In the genomic region with DNA sequence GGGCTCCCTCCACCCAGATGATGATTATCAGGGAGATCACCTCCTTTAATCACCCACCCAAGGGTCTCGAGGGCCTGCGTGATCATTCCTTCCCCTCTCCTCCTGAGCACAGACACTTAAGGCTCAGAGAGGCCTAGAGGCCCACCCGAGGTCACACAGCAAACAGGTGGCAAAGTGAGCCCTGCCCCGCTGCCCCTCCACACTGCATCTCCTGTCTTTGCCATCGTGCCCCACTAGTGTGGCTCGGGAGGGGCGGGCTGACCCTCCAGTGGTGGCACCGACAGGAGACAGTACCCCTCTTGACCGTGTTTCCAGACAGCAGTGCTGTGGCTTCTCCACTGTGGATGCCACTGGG, we compare ENCODE assay signal across 16 cellular contexts. TPM values are rescaled to one million over a fixed set of nuclear protein-coding genes. Genes with fewer than 3 reads are reported as not detected.
DNase-seq lines count a peak whose midpoint lies in the region; ATAC-seq and TF ChIP-seq lines count a peak whose summit lies in the region.
"Had no signal": no experiment of that assay in that cellular context is flagged by ENCODE, and none has a peak within 500 bp of the region (broad histone marks: within the 10 kb centered on the region; RNA-seq: fewer than 3 reads in every experiment).

No MANE protein-coding gene starts in this region.

- CTCF ChIA-PET in Caco-2 (lab: Charles Lee), result no interaction called here

- H3K4me1 Mint-ChIP-seq in Caco-2 (ENCODE audit: low read depth, unreplicated experiment), result peaks cover 6% of the 10 kb centered on the region

- TF ChIP-seq CTCF in Caco-2 (IDR thresholded peaks at IDR 0.05; ENCODE audit: insufficient read depth in 1 of 2, low read depth in 1 of 2, low read length in 1 of 2, severe bottlenecking in 1 of 2, unreplicated experiment in 1 of 2) (no peak), right atrium auricular region (IDR thresholded peaks at IDR 0.05) (no peak)

- no peaks in the 10 kb centered on the region for H3K36me3 Mint-ChIP-seq in Caco-2 (ENCODE audit: insufficient read depth, unreplicated experiment)
- H3K36me3 Mint-ChIP-seq: activated naive CD4-positive, alpha-beta T cell treated with anti-CD3 and anti-CD28 coated beads, Interleukin-2, amount 50 U/mL, for 72 hours had no signal

- DNase-seq in Caco-2 (no peak), SJCRH30 (no peak), right atrium auricular region (ENCODE audit: low spot score) (no peak)
- DNase-seq in stimulated activated CD4-positive, alpha-beta T cell treated with anti-CD3 and anti-CD28 coated beads, Interleukin-2, amount 100 ng/mL, for 48 hours, result no peak
- no peak for DNase-seq in stimulated activated naive CD4-positive, alpha-beta T cell treated with Interleukin-2 at 50 U/mL for 16 hours (lab: John Stamatoyannopoulos, UW)
- no peak for DNase-seq in activated CD4-positive, alpha-beta T cell treated with anti-CD3 and anti-CD28 coated beads for 1 hour
- DNase-seq: activated T-cell treated with anti-CD3 and anti-CD28 coated beads, Interleukin-2, amount 50 U/mL, for 1 hour; central memory CD4-positive, alpha-beta T cell; SHP77 treated with DMSO at 0.1 percent for 48 hours; stimulated activated CD4-positive, alpha-beta T cell treated with anti-CD3 and anti-CD28 coated beads, Interleukin-15, amount 100 ng/mL, for 24 hours; T-helper 9 cell; testis had no signal

- H3K9me3 Mint-ChIP-seq in Caco-2 (ENCODE audit: unreplicated experiment), result no peaks in the 10 kb centered on the region
- H3K9me3 Mint-ChIP-seq: activated naive CD4-positive, alpha-beta T cell treated with anti-CD3 and anti-CD28 coated beads, Interleukin-2, amount 50 U/mL, for 72 hours had no signal

- H3K9me3 ChIP-seq in Caco-2 (no peaks in the 10 kb centered on the region), SJCRH30 (replicated peaks) (no peaks in the 10 kb centered on the region), right atrium auricular region (no peaks in the 10 kb centered on the region), skeletal muscle tissue (ENCODE audit: control insufficient read depth in 3 of 3, low read length in 3 of 3) (no peaks in the 10 kb centered on the region)
- H3K9me3 ChIP-seq: mucosa of descending colon, testis had no signal

- no peaks in the 10 kb centered on the region for H3K27me3 ChIP-seq in Caco-2 (replicated peaks; ENCODE audit: control insufficient read depth, insufficient read depth, low read length)
- H3K27me3 ChIP-seq in SJCRH30, result no peaks in the 10 kb centered on the region
- H3K27me3 ChIP-seq in right atrium auricular region, result no peaks in the 10 kb centered on the region
- H3K27me3 ChIP-seq in skeletal muscle tissue (ENCODE audit: control insufficient read depth in 3 of 3, insufficient read depth in 3 of 3, low read length in 3 of 3), result peaks cover 0 to 3% (median 0%) of the 10 kb centered on the region in 3 donors
- H3K27me3 ChIP-seq: testis had no signal

- no peak for ATAC-seq in HG03439 (IDR thresholded peaks at IDR 0.05; ENCODE audit: unreplicated experiment)
- ATAC-seq: activated naive CD4-positive, alpha-beta T cell treated with anti-CD3 and anti-CD28 coated beads, Interleukin-2, amount 50 U/mL, for 72 hours; mucosa of descending colon had no signal

- BruUV-seq in Caco-2 (replicated peaks; lab: Mats Ljungman, UMichigan), result no TSS peak

- intact Hi-C loops in Caco-2 (cut with micrococcal nuclease; ENCODE audit: unreplicated experiment), result no loop called here

- no peaks in the 10 kb centered on the region for H3K27me3 Mint-ChIP-seq in Caco-2 (ENCODE audit: insufficient read depth, unreplicated experiment)

- no peak overlapping the region for H3K4me3 ChIP-seq in Caco-2 (ENCODE audit: low read depth, low read length)
- H3K4me3 ChIP-seq in SJCRH30, result peak overlapping the region; percentile 30; the same call in 1 of the 2 replicates
- no peak overlapping the region for H3K4me3 ChIP-seq in right atrium auricular region
- H3K4me3 ChIP-seq in skeletal muscle tissue (ENCODE audit: low read length in 3 of 3), result no peak overlapping the region
- H3K4me3 ChIP-seq: mucosa of descending colon, testis had no signal

- H3K27ac Mint-ChIP-seq in Caco-2 (ENCODE audit: unreplicated experiment), result peak overlapping the region; percentile 82

- H3K27ac ChIP-seq in SJCRH30, result peak overlapping the region; percentile 84
- peak overlapping the region; percentile 63 to 68 for H3K27ac ChIP-seq in right atrium auricular region
- peak overlapping the region; percentile 12 for H3K27ac ChIP-seq in skeletal muscle tissue (ENCODE audit: low read depth, low read length)

- no peak overlapping the region for H3K9ac ChIP-seq in skeletal muscle tissue (ENCODE audit: low read depth in 1 of 3, low read length in 3 of 3)

- H3K4me1 ChIP-seq in Caco-2 (peaks cover 22% of the 10 kb centered on the region), SJCRH30 (peaks cover 19% of the 10 kb centered on the region), right atrium auricular region (peaks cover 0 to 84% of the 10 kb centered on the region in 2 donors), skeletal muscle tissue (ENCODE audit: control insufficient read depth in 3 of 3, insufficient read depth in 3 of 3, low read length in 3 of 3) (peaks cover 52 to 68% (median 65%) of the 10 kb centered on the region in 3 donors)

- H3K4me3 Mint-ChIP-seq in Caco-2 (ENCODE audit: unreplicated experiment), result no peak overlapping the region

- no peaks in the 10 kb centered on the region for H3K36me3 ChIP-seq in Caco-2 (ENCODE audit: control insufficient read depth, insufficient read depth, low read length)
- H3K36me3 ChIP-seq in SJCRH30, result no peaks in the 10 kb centered on the region
- H3K36me3 ChIP-seq in right atrium auricular region, result no peaks in the 10 kb centered on the region
- H3K36me3 ChIP-seq in skeletal muscle tissue (ENCODE audit: control insufficient read depth in 3 of 3, insufficient read depth in 3 of 3, low read length in 3 of 3), result no peaks in the 10 kb centered on the region

- POLR2A ChIA-PET in Caco-2 (lab: Charles Lee), result no interaction called here

RNA-seq across cellular contexts. Expression of a gene that starts 4.9 kb away (rescaled TPM):
- total RNA-seq in Caco-2 (2022) (26.3 and 33.0 TPM in 2 replicates), right atrium auricular region (10 to 100 TPM; 44.5 to 93.1 TPM), skeletal muscle tissue (92.4 TPM)
- total RNA-seq in SJCRH30 (2014; rRNA removed; shearing (Covaris generic)), result 91.1 and 95.8 TPM in 2 replicates

Comparison
In these comparisons a context has a peak if more than half of its experiments do, and no peak if none do; other contexts are left out.
1. H3K27ac ChIP-seq: peak in every context shown above with its lines; median percentile 84 in SJCRH30; 66 in right atrium auricular region; 12 in skeletal muscle tissue.